Comparison of ENCODE assay signal across 8 cellular contexts in genomic region chr16:71288570-71288889, GRCh38. TPM values are rescaled to one million over a fixed set of nuclear protein-coding genes. Genes with fewer than 3 reads are reported as not detected.
DNase-seq lines count a peak whose midpoint lies in the region; ATAC-seq, FAIRE-seq and TF ChIP-seq lines count a peak whose summit lies in the region.

No MANE protein-coding gene starts in this region.

- no peaks in the 10 kb centered on the region for H3K27me3 ChIP-seq in CD8-positive, alpha-beta memory T cell (ENCODE audit: insufficient read depth, low read length, poor library complexity, severe bottlenecking)
- no peaks in the 10 kb centered on the region for H3K27me3 ChIP-seq in H1 (replicated peaks in 1 of 4; ENCODE audit: control insufficient read depth in 3 of 4, extremely low read depth in 1 of 4, insufficient read depth in 3 of 4, low read length in 3 of 4)
- peaks cover 33% of the 10 kb centered on the region for H3K27me3 ChIP-seq in neutrophil

- H3K4me1 ChIP-seq in CD8-positive, alpha-beta memory T cell (ENCODE audit: insufficient read depth, low read length), result peaks cover 19% of the 10 kb centered on the region
- peaks cover 0 to 7% (median 2%) of the 10 kb centered on the region in 4 experiments; a peak in 4 of 7 replicates for H3K4me1 ChIP-seq in H1 (replicated peaks in 1 of 4; ENCODE audit: control insufficient read depth in 3 of 4, insufficient read depth in 4 of 4, low read length in 3 of 4)
- peaks cover 9 to 10% of the 10 kb centered on the region in 2 experiments for H3K4me1 ChIP-seq in neutrophil (ENCODE audit: control insufficient read depth in 1 of 2, insufficient read depth in 1 of 2, low read depth in 1 of 2, low read length in 1 of 2)

- peaks cover 25% of the 10 kb centered on the region for H3K36me3 ChIP-seq in CD8-positive, alpha-beta memory T cell (ENCODE audit: insufficient read depth, low read length)
- H3K36me3 ChIP-seq in H1 (ENCODE audit: control insufficient read depth in 2 of 4, insufficient read depth in 4 of 4, low read length in 3 of 4), result peaks cover 10 to 23% (median 15%) of the 10 kb centered on the region in 4 experiments
- peaks cover 11% of the 10 kb centered on the region for H3K36me3 ChIP-seq in neutrophil

- H4K20me1 ChIP-seq in H1 (replicated peaks in 1 of 2; ENCODE audit: control insufficient read depth in 1 of 2, insufficient read depth in 2 of 2, low read length in 2 of 2), result no peaks in the 10 kb centered on the region

- no peak overlapping the region for H2BK120ac ChIP-seq in H1 (replicated peaks; ENCODE audit: low read depth, low read length)

- no peak overlapping the region for H3K4ac ChIP-seq in H1 (replicated peaks; ENCODE audit: insufficient read length, low read depth, low read length)

- peak overlapping the region; percentile 88 to 95 (median 91) for H3K4me3 Mint-ChIP-seq in CD8-positive, alpha-beta memory T cell

- H3K4me1 Mint-ChIP-seq in CD8-positive, alpha-beta memory T cell, result peaks cover 25 to 43% (median 37%) of the 10 kb centered on the region in 3 donors

- no peak overlapping the region for H2AK5ac ChIP-seq in H1 (ENCODE audit: low read depth, low read length)

- no peak overlapping the region for H3K18ac ChIP-seq in H1 (ENCODE audit: extremely low read depth, low read length)

- no peak for ATAC-seq in GM21619 (IDR thresholded peaks at IDR 0.05; ENCODE audit: unreplicated experiment)

- no peak overlapping the region for H4K8ac ChIP-seq in H1 (ENCODE audit: extremely low read depth, insufficient read depth, low read length)

- peaks cover 17 to 21% of the 10 kb centered on the region in 2 donors for H3K27me3 Mint-ChIP-seq in CD8-positive, alpha-beta memory T cell

- H2BK20ac ChIP-seq in H1 (ENCODE audit: low read length), result no peak overlapping the region

- peak overlapping the region; percentile 13 for H3K56ac ChIP-seq in H1 (replicated peaks; ENCODE audit: insufficient read length, low read depth, low read length)

- FAIRE-seq in H1 (lab: Jason Lieb, UNC), result no peak

- no peak overlapping the region for H4K91ac ChIP-seq in H1 (replicated peaks; ENCODE audit: insufficient read length, low read length)

- no peak overlapping the region for H2BK12ac ChIP-seq in H1 (ENCODE audit: low read depth, low read length)

- no peak overlapping the region for H4K5ac ChIP-seq in H1 (ENCODE audit: insufficient read length, low read depth, low read length)

- TF ChIP-seq EP300 in H1 (IDR thresholded peaks at IDR 0.05; ENCODE audit: borderline replicate concordance in 1 of 2, low read depth in 2 of 2, low read length in 2 of 2), result no peak

- TF ChIP-seq RAD21 in H1 (IDR thresholded peaks at IDR 0.05 in 1 of 2, conservative IDR thresholded peaks at IDR 0.05 in 1 of 2; ENCODE audit: low read depth in 2 of 2, low read length in 2 of 2), result no peak

- peak overlapping the region; percentile 89 for H3K27ac ChIP-seq in CD8-positive, alpha-beta memory T cell (ENCODE audit: low read depth, low read length)
- H3K27ac ChIP-seq in H1 (ENCODE audit: low read depth, low read length) (peak overlapping the region; percentile 82), neutrophil (peak overlapping the region; percentile 68)

- CTCF ChIA-PET in CD8-positive, alpha-beta memory T cell (lab: Charles Lee), result no interaction called here
- CTCF ChIA-PET in H1 (lab: Charles Lee; ENCODE audit: partially characterized antibody), result interaction anchor here (0.7 to 1.9 kb wide), 4 partner anchors 23 to 100 kb away, joined by 3 to 6 read pairs (median 4); no protein-coding TSS in a partner anchor

- H3K4me3 ChIP-seq in CD8-positive, alpha-beta memory T cell (ENCODE audit: low read length), result peak overlapping the region; percentile 76
- H3K4me3 ChIP-seq in H1 (ENCODE audit: extremely low read depth in 1 of 4, insufficient read depth in 2 of 4, low read depth in 3 of 4, low read length in 4 of 4), result peak overlapping the region; percentile 54 to 81 (median 70)
- peak overlapping the region; percentile 82 to 86 for H3K4me3 ChIP-seq in neutrophil (ENCODE audit: low read depth in 1 of 2, low read length in 1 of 2)

- 0% methylated on average over 2 of the region's 3 CpGs; no CpG with 5 or more reads in 1 of the 2 experiments for WGBS in H1 (ENCODE audit: extremely low coverage in 1 of 2, insufficient coverage in 1 of 2, insufficient read length in 1 of 2, insufficient replicate concordance in 2 of 2, low coverage in 1 of 2, low lambda C conversion rate in 2 of 2, missing lambda C conversion rate in 1 of 2), 2 experiments

- no peaks in the 10 kb centered on the region for H3K79me1 ChIP-seq in H1 (ENCODE audit: low read depth, low read length)

- H3K9ac ChIP-seq in H1 (replicated peaks in 1 of 4; ENCODE audit: extremely low read depth in 1 of 4, low read depth in 3 of 4, low read length in 3 of 4), result peak overlapping the region; percentile 68 to 79 (median 75); a peak in 6 of 7 replicates

- peaks cover 29 to 51% (median 45%) of the 10 kb centered on the region in 3 donors for H3K36me3 Mint-ChIP-seq in CD8-positive, alpha-beta memory T cell

- peak overlapping the region; percentile 63 to 79 for H3K4me2 ChIP-seq in H1 (ENCODE audit: insufficient read depth in 1 of 2, low read depth in 2 of 2, low read length in 2 of 2)

- H3K27ac Mint-ChIP-seq in CD8-positive, alpha-beta memory T cell, result peak overlapping the region; percentile 82 to 97 (median 93)

- peak overlapping the region; percentile 26; the same call in 1 of the 2 replicates for H2AFZ ChIP-seq in H1 (ENCODE audit: low read length)

- H3K9me3 ChIP-seq in CD8-positive, alpha-beta memory T cell (ENCODE audit: low read length), result no peaks in the 10 kb centered on the region
- H3K9me3 ChIP-seq in H1 (ENCODE audit: insufficient read depth in 2 of 2, low read depth in 1 of 2, low read length in 1 of 2), result no peaks in the 10 kb centered on the region
- no peaks in the 10 kb centered on the region for H3K9me3 ChIP-seq in neutrophil

- peaks cover 2% of the 10 kb centered on the region; the same call in 1 of the 2 replicates for H3K23me2 ChIP-seq in H1 (ENCODE audit: low read depth, low read length)

- H3K14ac ChIP-seq in H1 (ENCODE audit: insufficient read length), result no peak overlapping the region

- POLR2A ChIA-PET in CD8-positive, alpha-beta memory T cell (lab: Charles Lee), result no interaction called here
- POLR2A ChIA-PET in H1 (lab: Charles Lee; ENCODE audit: partially characterized antibody), result interaction anchor here (1.3 kb wide), 1 partner anchor 38 kb away, joined by 5 read pairs; no protein-coding TSS in a partner anchor

- peaks cover 0 to 20% of the 10 kb centered on the region in 2 experiments; a peak in 2 of 4 replicates for H3K79me2 ChIP-seq in H1 (ENCODE audit: control insufficient read depth in 1 of 2, insufficient read depth in 2 of 2, low read length in 2 of 2)

- H3K9me3 Mint-ChIP-seq in CD8-positive, alpha-beta memory T cell, result peaks cover 0 to 7% (median 5%) of the 10 kb centered on the region in 5 donors

- H2BK15ac ChIP-seq in H1 (ENCODE audit: low read length), result no peak overlapping the region

- no peak overlapping the region for H3K23ac ChIP-seq in H1 (ENCODE audit: insufficient read length)

- TF ChIP-seq POLR2A in H1 (IDR thresholded peaks at IDR 0.05; ENCODE audit: control extremely low read depth in 1 of 2, low read depth in 2 of 2, low read length in 2 of 2), result no peak

- H2BK5ac ChIP-seq in H1 (ENCODE audit: low read depth, low read length), result peak overlapping the region; percentile 91; the same call in 1 of the 2 replicates

- TF ChIP-seq CTCF in H1 (IDR thresholded peaks at IDR 0.05; ENCODE audit: control extremely low read depth in 1 of 3, insufficient read depth in 1 of 3, low read depth in 1 of 3, low read length in 3 of 3) (no peak), neutrophil (IDR thresholded peaks at IDR 0.05) (no peak)

- DNase-seq in CD8-positive, alpha-beta memory T cell, result no peak
- peak; percentile 1 for DNase-seq in NCI-H1436 treated with DMSO at 0.1 percent for 48 hours (lab: John Stamatoyannopoulos, UW)
- DNase-seq in H1 (ENCODE audit: low read depth in 1 of 2, low spot score in 2 of 2), result no peak
- no peak for DNase-seq in medulla oblongata (ENCODE audit: extremely low spot score)
- no peak for DNase-seq in ecto neural progenitor cell (ENCODE audit: low spot score)
- DNase-seq in amniotic stem cell (lab: John Stamatoyannopoulos, UW), result no peak

TF ChIP-seq in H1, 55 proteins besides CTCF, POLR2A, EP300 and RAD21 (continues in another document):
- no peak for TF ChIP-seq CEBPB (IDR thresholded peaks at IDR 0.05; ENCODE audit: low read depth, low read length)
- no peak for TF ChIP-seq SP1 (IDR thresholded peaks at IDR 0.05; ENCODE audit: low read depth, low read length)
- no peak for TF ChIP-seq SAP30 (IDR thresholded peaks at IDR 0.05; ENCODE audit: insufficient read depth, insufficient replicate concordance, low read length)
- no peak for TF ChIP-seq POLR2AphosphoS5 (IDR thresholded peaks at IDR 0.05; ENCODE audit: low read depth, low read length)
- TF ChIP-seq TCF12 (IDR thresholded peaks at IDR 0.05; ENCODE audit: low read depth, low read length), result no peak
- no peak for TF ChIP-seq GTF2F1 (IDR thresholded peaks at IDR 0.05; ENCODE audit: borderline replicate concordance, low read depth, low read length)
- no peak for TF ChIP-seq BCL11A (IDR thresholded peaks at IDR 0.05; ENCODE audit: low read depth in 2 of 2, low read length in 2 of 2)
- TF ChIP-seq SIX5 (IDR thresholded peaks at IDR 0.05; ENCODE audit: low read depth, low read length), result no peak

RNA-seq across cellular contexts. Expression of gene CMTR2, which starts 0.7 kb away (rescaled TPM):
- 10 to 100 TPM; 27.4 to 27.9 TPM for total RNA-seq in CD8-positive, alpha-beta memory T cell
- 21.7 TPM for polyA plus RNA-seq in CD8-positive, alpha-beta memory T cell
- 11.4 and 12.8 TPM in 2 replicates for total RNA-seq in H1 (2021; fragmentation: NEBNext Ultra II Directional; extraction: Animal tissue kit (Norgen Biotek cat#: 25700))
- 5.7 and 8.5 TPM in 2 replicates for polyA plus RNA-seq in H1 (2011; rRNA removed)
- polyA plus RNA-seq in H1 (2011; cell fraction: cytosol; rRNA removed), result 9.0 TPM
- polyA plus RNA-seq in H1 (2011; cell fraction: nucleus; rRNA removed), result 4.2 TPM
- 4.4 to 9.4 TPM (median 7.3 TPM) in 4 replicates for polyA plus RNA-seq in H1 (2012, experiment 1 of 2)
- 1.9 TPM for polyA plus RNA-seq in H1 (2012, experiment 2 of 2)
- polyA plus RNA-seq in H1 (2013, experiment 1 of 2), result 8.9 TPM
- polyA plus RNA-seq in H1 (2013, experiment 2 of 2), result 7.7 TPM
- polyA minus RNA-seq in H1 (2011; rRNA and poly(A)+ RNA removed), result 11.4 and 14.5 TPM in 2 replicates
- polyA minus RNA-seq in H1 (2011; cell fraction: cytosol; rRNA and poly(A)+ RNA removed), result 7.3 TPM
- polyA minus RNA-seq in H1 (2011; cell fraction: nucleus; rRNA and poly(A)+ RNA removed), result 13.6 TPM

RNA-seq across cellular contexts. Expression of gene HYDIN, which starts 58.0 kb away (rescaled TPM):
- not detected for total RNA-seq in CD8-positive, alpha-beta memory T cell
- polyA plus RNA-seq in CD8-positive, alpha-beta memory T cell, result not detected
- 1.8 and 2.1 TPM in 2 replicates for total RNA-seq in H1 (2021; fragmentation: NEBNext Ultra II Directional; extraction: Animal tissue kit (Norgen Biotek cat#: 25700))
- 1.1 and 1.3 TPM in 2 replicates for polyA plus RNA-seq in H1 (2011; rRNA removed)
- 1.5 TPM for polyA plus RNA-seq in H1 (2011; cell fraction: cytosol; rRNA removed)
- polyA plus RNA-seq in H1 (2011; cell fraction: nucleus; rRNA removed), result 1.9 TPM
- 1.0 to 1.3 TPM (median 1.2 TPM) in 4 replicates for polyA plus RNA-seq in H1 (2012, experiment 1 of 2)
- 0.10 TPM for polyA plus RNA-seq in H1 (2012, experiment 2 of 2)
- 0.95 TPM for polyA plus RNA-seq in H1 (2013, experiment 1 of 2)
- 0.88 TPM for polyA plus RNA-seq in H1 (2013, experiment 2 of 2)
- polyA minus RNA-seq in H1 (2011; rRNA and poly(A)+ RNA removed), result 3.3 and 5.1 TPM in 2 replicates
- 1.2 TPM for polyA minus RNA-seq in H1 (2011; cell fraction: cytosol; rRNA and poly(A)+ RNA removed)
- 7.5 TPM for polyA minus RNA-seq in H1 (2011; cell fraction: nucleus; rRNA and poly(A)+ RNA removed)
